ENCODE assay signal across 2 cellular contexts in genomic region chr17:2852729-2853110, GRCh38.
TF ChIP-seq lines count a peak whose summit lies in the region.

No MANE protein-coding gene starts in this region.

TF ChIP-seq in HepG2, 621 proteins besides CTCF, POLR2A, EP300 and RAD21:
- TF ChIP-seq RARG (CRISPR knock-in tag; IDR thresholded peaks at IDR 0.05; ENCODE audit: low read depth) (no peak), JUN (CRISPR knock-in tag; IDR thresholded peaks at IDR 0.05) (no peak), ETV6 (CRISPR knock-in tag; conservative IDR thresholded peaks at IDR 0.05) (no peak), SPEN (CRISPR knock-in tag; IDR thresholded peaks at IDR 0.05; ENCODE audit: low read depth) (no peak), ZNF512 (CRISPR knock-in tag; IDR thresholded peaks at IDR 0.05) (no peak), ZNF713 (CRISPR knock-in tag; IDR thresholded peaks at IDR 0.05) (no peak), PAXIP1 (CRISPR knock-in tag; conservative IDR thresholded peaks at IDR 0.05) (no peak), ZFP82 (CRISPR knock-in tag; IDR thresholded peaks at IDR 0.05; ENCODE audit: borderline replicate concordance) (no peak), TARDBP (CRISPR knock-in tag; IDR thresholded peaks at IDR 0.05) (no peak), TERF1 (CRISPR knock-in tag; IDR thresholded peaks at IDR 0.05) (no peak), HDAC1 (CRISPR knock-in tag; IDR thresholded peaks at IDR 0.05) (no peak), ZNF263 (CRISPR knock-in tag; IDR thresholded peaks at IDR 0.05) (no peak), ARNTL (CRISPR knock-in tag; IDR thresholded peaks at IDR 0.05) (no peak), ZNF451 (CRISPR knock-in tag; IDR thresholded peaks at IDR 0.05) (no peak)

TF ChIP-seq in endothelial cell of umbilical vein, 7 proteins besides CTCF, POLR2A, EP300 and RAD21:
- TF ChIP-seq EZH2 (IDR thresholded peaks at IDR 0.05; ENCODE audit: borderline replicate concordance, low read depth, low read length, severe bottlenecking) = peak; percentile 11
- no peak for TF ChIP-seq MAX (IDR thresholded peaks at IDR 0.05; ENCODE audit: insufficient read depth, insufficient read length)
- TF ChIP-seq GATA2 (IDR thresholded peaks at IDR 0.05; ENCODE audit: insufficient read depth, insufficient read length, low read depth, low read length) = no peak
- TF ChIP-seq POLR2AphosphoS5 (IDR thresholded peaks at IDR 0.05; ENCODE audit: insufficient read depth, low read depth, low read length) = no peak
